Comparison of ENCODE assay signal across 16 cellular contexts in the genomic region with DNA sequence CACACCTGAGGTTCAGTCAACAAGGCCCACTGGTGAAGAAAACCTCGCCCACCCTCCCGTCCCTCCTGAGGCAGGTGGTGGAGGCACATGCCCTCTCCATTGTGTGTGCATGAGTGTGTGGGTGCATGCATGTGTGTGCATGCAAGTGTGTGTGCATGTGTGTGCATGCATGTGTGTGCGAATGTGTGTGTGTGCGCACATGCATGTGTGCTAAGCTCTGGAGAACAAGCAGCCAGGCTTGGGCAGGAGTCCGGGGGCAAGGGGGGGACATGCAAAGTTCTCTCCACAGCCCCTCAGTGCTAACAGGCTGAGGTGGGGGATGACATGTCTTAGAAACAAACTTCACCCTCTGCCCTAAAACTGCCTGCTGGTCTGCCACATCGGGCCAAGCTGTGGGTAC. TPM values are rescaled to one million over a fixed set of nuclear protein-coding genes. Genes with fewer than 3 reads are reported as not detected.
DNase-seq lines count a peak whose midpoint lies in the region; ATAC-seq and TF ChIP-seq lines count a peak whose summit lies in the region.
"Had no signal": no experiment of that assay in that cellular context is flagged by ENCODE, and none has a peak within 500 bp of the region (broad histone marks: within the 10 kb centered on the region; RNA-seq: fewer than 3 reads in every experiment).

No MANE protein-coding gene starts in this region.

- H3K9me3 ChIP-seq in heart right ventricle: no peaks in the 10 kb centered on the region
- H3K9me3 ChIP-seq in upper lobe of left lung: no peaks in the 10 kb centered on the region
- no peaks in the 10 kb centered on the region for H3K9me3 ChIP-seq in hepatocyte (ENCODE audit: low read depth)

- no peak overlapping the region for H3K4me2 ChIP-seq in hepatocyte
- H3K4me2 ChIP-seq: GM23338 had no signal

- H3K9me3 Mint-ChIP-seq in chondrocyte (ENCODE audit: low read depth): no peaks in the 10 kb centered on the region
- H3K9me3 Mint-ChIP-seq: CD4-positive, alpha-beta memory T cell; GM23338 had no signal

- no peak overlapping the region for H2AFZ ChIP-seq in hepatocyte
- H2AFZ ChIP-seq: GM23338 had no signal

- no peak overlapping the region for H3K4me3 ChIP-seq in heart right ventricle
- no peak overlapping the region for H3K4me3 ChIP-seq in upper lobe of left lung
- no peak overlapping the region for H3K4me3 ChIP-seq in hepatocyte
- H3K4me3 ChIP-seq: GM23338, K562 had no signal

- TF ChIP-seq POLR2A in upper lobe of left lung (IDR thresholded peaks at IDR 0.05): no peak

- peaks cover 1% of the 10 kb centered on the region for H3K36me3 Mint-ChIP-seq in chondrocyte (ENCODE audit: low read depth)
- H3K36me3 Mint-ChIP-seq: CD4-positive, alpha-beta memory T cell had no signal

- no peak overlapping the region for H3K4me3 Mint-ChIP-seq in chondrocyte (ENCODE audit: unreplicated experiment)
- H3K4me3 Mint-ChIP-seq: CD4-positive, alpha-beta memory T cell; GM23338 had no signal

- no peak for TF ChIP-seq EP300 in upper lobe of left lung (IDR thresholded peaks at IDR 0.05)

- peaks cover 8% of the 10 kb centered on the region for H3K4me1 Mint-ChIP-seq in chondrocyte (ENCODE audit: low read depth)

- no peak for DNase-seq in heart right ventricle
- DNase-seq in left cardiac atrium: no peak
- peak; percentile 40 for DNase-seq in chondrocyte (ENCODE audit: low spot score)
- no peak for DNase-seq in upper lobe of left lung
- no peak for DNase-seq in NCI-H2171 treated with DMSO at 0.1 percent for 48 hours (lab: John Stamatoyannopoulos, UW)
- no peak for DNase-seq in hepatocyte (ENCODE audit: low spot score)
- DNase-seq: CD4-positive, alpha-beta memory T cell; DMS153; NCI-H1105; NCI-H2081 treated with DMSO at 0.1 percent for 48 hours; NCI-H510A; NCI-H748 treated with DMSO at 0.1 percent for 48 hours had no signal

- no peak overlapping the region for H3K27ac Mint-ChIP-seq in chondrocyte (ENCODE audit: unreplicated experiment)
- H3K27ac Mint-ChIP-seq: CD4-positive, alpha-beta memory T cell; GM23338 had no signal

- peaks cover 26% of the 10 kb centered on the region for H3K27me3 Mint-ChIP-seq in chondrocyte (ENCODE audit: low read depth)

- no peaks in the 10 kb centered on the region for H3K9me2 ChIP-seq in hepatocyte (replicated peaks; ENCODE audit: insufficient read depth)

- intact Hi-C loops in heart right ventricle (cut with DNase I) (no loop called here), left cardiac atrium (cut with DNase I) (no loop called here)

- H4K20me1 ChIP-seq in hepatocyte (ENCODE audit: insufficient read depth, poor library complexity, severe bottlenecking): no peaks in the 10 kb centered on the region

- WGBS in heart right ventricle, 2 donors: 90 to 92% methylated on average over 6 of the region's 6 CpGs
- WGBS in upper lobe of left lung, 2 donors: 90 to 100% methylated on average over 3 to 6 of the region's 6 CpGs
- 94% methylated on average over 6 of the region's 6 CpGs for WGBS in hepatocyte (ENCODE audit: low lambda C conversion rate, missing lambda C conversion rate)

- H3K36me3 ChIP-seq in heart right ventricle (no peaks in the 10 kb centered on the region), upper lobe of left lung (no peaks in the 10 kb centered on the region), hepatocyte (replicated peaks; ENCODE audit: insufficient read depth, low read depth) (no peaks in the 10 kb centered on the region)

- H3K4me1 ChIP-seq in heart right ventricle (peaks cover 12 to 67% (median 47%) of the 10 kb centered on the region in 9 donors), upper lobe of left lung (peaks cover 20 to 46% (median 34%) of the 10 kb centered on the region in 4 donors), hepatocyte (ENCODE audit: insufficient read depth) (peaks cover 2% of the 10 kb centered on the region)

- peak overlapping the region in 8 of 10 donors; percentile 56 to 96 (median 81) for H3K27ac ChIP-seq in heart right ventricle
- peak overlapping the region in 3 of 4 donors; percentile 36 to 60 (median 50) for H3K27ac ChIP-seq in upper lobe of left lung
- no peak overlapping the region for H3K27ac ChIP-seq in hepatocyte

- H3K27me3 ChIP-seq in heart right ventricle: peaks cover 0 to 64% (median 10%) of the 10 kb centered on the region in 7 donors
- H3K27me3 ChIP-seq in upper lobe of left lung: peaks cover 0 to 13% (median 2%) of the 10 kb centered on the region in 4 donors
- H3K27me3 ChIP-seq in hepatocyte: peaks cover 20% of the 10 kb centered on the region

- ATAC-seq in heart right ventricle (no peak), left cardiac atrium (no peak), upper lobe of left lung (ENCODE audit: low FRiP score in 2 of 2) (no peak)
- ATAC-seq: GM23338, K562 had no signal

- TF ChIP-seq CTCF in heart right ventricle (IDR thresholded peaks at IDR 0.05): no peak
- TF ChIP-seq CTCF in chondrocyte (IDR thresholded peaks at IDR 0.05): no peak
- TF ChIP-seq CTCF in upper lobe of left lung (IDR thresholded peaks at IDR 0.05): no peak
- TF ChIP-seq CTCF in hepatocyte (IDR thresholded peaks at IDR 0.05; ENCODE audit: poor library complexity): no peak

- no peaks in the 10 kb centered on the region for H3K79me2 ChIP-seq in hepatocyte

RNA-seq across cellular contexts. Expression of gene HSPA12B, which starts 3.1 kb away (rescaled TPM):
- total RNA-seq in heart right ventricle (10 to 100 TPM in 7 of 10 donors, 1 to 10 TPM in 3; 8.4 to 26.5 (median 11.2) TPM), left cardiac atrium (10 to 100 TPM; 15.7 to 19.3 TPM), chondrocyte (0.10 to 0.26 TPM in 2 of 3 replicates, not detected in the other), upper lobe of left lung (10 to 100 TPM; 18.4 to 53.7 (median 21.5) TPM), hepatocyte (3.4 and 3.7 TPM in 2 replicates)
- polyA plus RNA-seq in heart right ventricle (10 to 100 TPM; 19.7 to 21.7 TPM), hepatocyte (2.5 and 2.9 TPM in 2 replicates)
- total RNA-seq: CD4-positive, alpha-beta memory T cell; OCI-LY7 had no signal

RNA-seq across cellular contexts. Expression of gene SIGLEC1, which starts 17.0 kb away (rescaled TPM):
- total RNA-seq in heart right ventricle (10 to 100 TPM in 2 of 10 donors, 1 to 10 TPM in 8; 1.3 to 22.4 (median 2.8) TPM), left cardiac atrium (10 to 100 TPM; 12.4 to 23.9 TPM), chondrocyte (0.08 TPM in 1 of 3 replicates, not detected in the others), upper lobe of left lung (10 to 100 TPM; 14.4 to 69.9 (median 60.7) TPM), hepatocyte (0.16 and 0.23 TPM in 2 replicates)
- polyA plus RNA-seq in heart right ventricle (10 to 100 TPM in 1 of 2 donors, 1 to 10 TPM in 1; 1.8 to 13.0 TPM), hepatocyte (0.11 and 0.62 TPM in 2 replicates)
- total RNA-seq: GM23338 had no signal
- polyA plus RNA-seq: BJ; CD4-positive, alpha-beta memory T cell; GM23338; K562 had no signal

RNA-seq across cellular contexts. Expression of gene ADISSP, which starts 38.2 kb away (rescaled TPM):
- total RNA-seq in heart right ventricle: 10 to 100 TPM in 4 of 10 donors, 1 to 10 TPM in 6; 7.7 to 15.7 (median 9.7) TPM
- 10 to 100 TPM; 14.6 to 21.0 TPM for polyA plus RNA-seq in heart right ventricle
- total RNA-seq in left cardiac atrium: 10 to 100 TPM; 17.2 to 23.2 TPM
- 23.5 to 30.4 TPM (median 26.7 TPM) in 3 replicates for total RNA-seq in chondrocyte
- 10 to 100 TPM in 5 of 6 donors, 1 to 10 TPM in 1; 6.7 to 41.9 (median 39.1) TPM for total RNA-seq in upper lobe of left lung
- total RNA-seq in hepatocyte: 9.6 and 11.7 TPM in 2 replicates
- 31.7 and 36.0 TPM in 2 replicates for polyA plus RNA-seq in hepatocyte

RNA-seq across cellular contexts. Expression of gene ADAM33, which starts 47.6 kb away (rescaled TPM):
- total RNA-seq in heart right ventricle: 10 to 100 TPM in 2 of 10 donors, 1 to 10 TPM in 8; 1.6 to 13.2 (median 3.3) TPM
- polyA plus RNA-seq in heart right ventricle: 10 to 100 TPM in 1 of 2 donors, 1 to 10 TPM in 1; 5.6 to 71.8 TPM
- total RNA-seq in left cardiac atrium: 10 to 100 TPM in 1 of 2 donors, 1 to 10 TPM in 1; 9.9 to 18.5 TPM
- total RNA-seq in chondrocyte: 4.1 to 13.1 TPM (median 12.2 TPM) in 3 replicates
- 10 to 100 TPM in 3 of 6 donors, 1 to 10 TPM in 3; 2.3 to 26.2 (median 10.5) TPM for total RNA-seq in upper lobe of left lung
- total RNA-seq in hepatocyte: 14.8 and 18.9 TPM in 2 replicates
- polyA plus RNA-seq in hepatocyte: 41.6 and 54.8 TPM in 2 replicates
- total RNA-seq: CD4-positive, alpha-beta memory T cell; K562; OCI-LY7 had no signal
- polyA plus RNA-seq: CD4-positive, alpha-beta memory T cell; K562 had no signal

RNA-seq across cellular contexts. Expression of gene SPEF1, which starts 51.9 kb away (rescaled TPM):
- under 1 TPM in 6 of 10 donors, not detected in 4; 0.16 to 0.47 (median 0.23) TPM for total RNA-seq in heart right ventricle
- under 1 TPM; 0.07 to 0.29 TPM for polyA plus RNA-seq in heart right ventricle
- not detected for total RNA-seq in left cardiac atrium
- total RNA-seq in chondrocyte: 0.12 to 0.60 TPM in 2 of 3 replicates, not detected in the other
- total RNA-seq in upper lobe of left lung: 10 to 100 TPM in 1 of 6 donors, 1 to 10 TPM in 4, under 1 TPM in 1; 0.34 to 15.1 (median 5.4) TPM
- total RNA-seq in hepatocyte: 0.63 TPM in 1 of 2 replicates, not detected in the other
- polyA plus RNA-seq in hepatocyte: 0.51 TPM in 1 of 2 replicates, not detected in the other
- total RNA-seq: CD4-positive, alpha-beta memory T cell; K562 had no signal
- polyA plus RNA-seq: K562 had no signal
